8 cellular contexts compared by ENCODE assay signal in the genomic region with DNA sequence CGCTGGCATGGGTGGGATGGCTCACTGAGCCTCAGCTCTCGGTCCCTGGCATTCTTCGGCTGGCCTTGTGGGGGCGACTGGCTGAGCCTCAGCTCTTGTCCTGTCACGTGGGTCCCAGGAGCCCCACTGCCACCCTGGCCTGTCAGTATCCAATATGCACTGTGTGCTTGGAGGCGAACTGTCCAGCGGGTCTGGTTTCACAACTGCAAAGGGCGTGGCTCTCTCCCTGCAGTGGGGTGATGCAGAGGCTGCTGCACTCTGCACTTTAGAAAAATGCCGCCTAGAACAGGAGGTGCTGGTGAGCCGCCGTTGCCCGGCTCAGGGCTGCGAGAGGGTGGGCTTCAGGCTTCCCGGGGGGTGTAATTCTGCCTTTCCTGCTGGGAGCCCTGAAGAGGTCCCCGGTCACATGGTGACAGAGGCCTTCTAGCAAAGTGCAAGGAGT. TPM values are rescaled to one million over a fixed set of nuclear protein-coding genes. Genes with fewer than 3 reads are reported as not detected.
A peak's percentile ranks its signal among the peaks of the same experiment; 100 is the strongest.
DNase-seq lines count a peak whose midpoint lies in the region; ATAC-seq and TF ChIP-seq lines count a peak whose summit lies in the region.

No MANE protein-coding gene starts in this region.

- H3K27me3 Mint-ChIP-seq in naive B cell, result peaks cover 23 to 57% (median 52%) of the 10 kb centered on the region in 3 donors

- H3K36me3 ChIP-seq in GM23248 (ENCODE audit: low read depth) (no peaks in the 10 kb centered on the region), PC-3 (ENCODE audit: low read depth, low read length) (no peaks in the 10 kb centered on the region), colonic mucosa (no peaks in the 10 kb centered on the region)

- peak overlapping the region in 3 of 8 donors; percentile 22 to 44 (median 42) for H3K4me3 Mint-ChIP-seq in naive B cell

- H3K36me3 Mint-ChIP-seq in naive B cell, result no peaks in the 10 kb centered on the region

- DNase-seq in AG20443 (ENCODE audit: low spot score) (peak; percentile 81), GM23248 (peak; percentile 84), PC-3 (peak; percentile 67), colonic mucosa (peak; percentile 53), naive B cell (no peak), COR-L47 (lab: John Stamatoyannopoulos, UW) (no peak)

- H3K9me3 Mint-ChIP-seq in naive B cell, result peaks cover 0 to 2% (median 0%) of the 10 kb centered on the region in 7 donors

- H4K20me1 ChIP-seq in GM23248 (ENCODE audit: insufficient read depth) (no peaks in the 10 kb centered on the region), PC-3 (ENCODE audit: low read length) (no peaks in the 10 kb centered on the region)

- no peak overlapping the region for H2AFZ ChIP-seq in GM23248
- peak overlapping the region; percentile 77 for H2AFZ ChIP-seq in PC-3 (ENCODE audit: low read length)

- in situ Hi-C loops in GM23248 (cut with MboI), result no loop called here

- ATAC-seq in PC-3 (peak; percentile 96), naive B cell (ENCODE audit: low read depth in 2 of 2) (peak; percentile 60 to 72), HG03139 (IDR thresholded peaks at IDR 0.05; ENCODE audit: unreplicated experiment) (no peak), GM18511 (IDR thresholded peaks at IDR 0.05; ENCODE audit: unreplicated experiment) (no peak)

- H3K27ac ChIP-seq in GM23248 (no peak overlapping the region), PC-3 (ENCODE audit: low read length) (peak overlapping the region; percentile 51), colonic mucosa (no peak overlapping the region)

- no peaks in the 10 kb centered on the region for H3K9me2 ChIP-seq in GM23248 (ENCODE audit: insufficient read depth)
- H3K9me2 ChIP-seq in PC-3 (replicated peaks; ENCODE audit: low read length), result no peaks in the 10 kb centered on the region

- H3K4me2 ChIP-seq in GM23248 (ENCODE audit: unreplicated experiment), result no peak overlapping the region
- peak overlapping the region; percentile 71 for H3K4me2 ChIP-seq in PC-3 (ENCODE audit: low read length)

- 26 to 28% methylated on average over 15 of the region's 15 CpGs for WGBS in GM23248 (ENCODE audit: low coverage in 1 of 2, low lambda C conversion rate in 2 of 2, missing lambda C conversion rate in 2 of 2), 2 experiments

- intact Hi-C loops in PC-3 (cut with micrococcal nuclease) (no loop called here), colonic mucosa (cut with DNase I) (no loop called here)

- no peaks in the 10 kb centered on the region for H3K79me2 ChIP-seq in GM23248 (ENCODE audit: insufficient read depth)
- H3K79me2 ChIP-seq in PC-3 (ENCODE audit: low read length), result no peaks in the 10 kb centered on the region

- POLR2A ChIA-PET in PC-3 (lab: Charles Lee; ENCODE audit: unreplicated experiment), result interaction anchor here (0.6 kb wide), 1 partner anchor 95 kb away, joined by 3 read pairs; no protein-coding TSS in a partner anchor

- H3F3A ChIP-seq in GM23248 (ENCODE audit: insufficient read depth) (0 out of 2 replicates have a peak, but pooled peaks cover 4% of the 10 kb centered on the region), PC-3 (ENCODE audit: low read length, unreplicated experiment) (no peaks in the 10 kb centered on the region)

- no peak; the same call in 1 of the 2 replicates for TF ChIP-seq CTCF in PC-3 (conservative IDR thresholded peaks at IDR 0.05; ENCODE audit: low read depth, low read length)
- no peak for TF ChIP-seq CTCF in colonic mucosa (IDR thresholded peaks at IDR 0.05)

- H3K9ac ChIP-seq in GM23248 (no peak overlapping the region), PC-3 (ENCODE audit: low read length) (peak overlapping the region; percentile 51), colonic mucosa (ENCODE audit: low read depth in 2 of 2, low read length in 2 of 2) (no peak overlapping the region)

- CTCF ChIA-PET in PC-3 (lab: Charles Lee), result no interaction called here

- H3K4me1 ChIP-seq in GM23248 (ENCODE audit: insufficient read depth) (no peaks in the 10 kb centered on the region), PC-3 (ENCODE audit: insufficient read depth, low read length) (peaks cover 17% of the 10 kb centered on the region), colonic mucosa (no peaks in the 10 kb centered on the region)

- no peaks in the 10 kb centered on the region for H3K9me3 ChIP-seq in GM23248 (ENCODE audit: low read depth)
- H3K9me3 ChIP-seq in PC-3 (ENCODE audit: low read length), result no peaks in the 10 kb centered on the region
- no peaks in the 10 kb centered on the region for H3K9me3 ChIP-seq in colonic mucosa

- H3K4me1 Mint-ChIP-seq in naive B cell, result peaks cover 5 to 12% (median 12%) of the 10 kb centered on the region in 3 donors

- H3K27me3 ChIP-seq in GM23248 (replicated peaks; ENCODE audit: insufficient read depth) (no peaks in the 10 kb centered on the region; the same call in 1 of the 2 replicates), PC-3 (ENCODE audit: low read length) (no peaks in the 10 kb centered on the region), colonic mucosa (no peaks in the 10 kb centered on the region)

- H3K4me3 ChIP-seq in GM23248, result no peak overlapping the region
- H3K4me3 ChIP-seq in PC-3 (ENCODE audit: low read length), result no peak overlapping the region
- H3K4me3 ChIP-seq in colonic mucosa, result no peak overlapping the region

- H3K27ac Mint-ChIP-seq in naive B cell, result no peak overlapping the region

- no TSS peak for BruUV-seq in PC-3 (replicated peaks; lab: Mats Ljungman, UMichigan)

RNA-seq across cellular contexts. Expression of a gene that starts 17.0 kb away (rescaled TPM):
- 7.7 TPM in 1 of 2 replicates, not detected in the other for total RNA-seq in GM23248 (2014; rRNA removed; shearing (Covaris generic))
- polyA plus RNA-seq in GM23248 (2016; fragmentation: Nextera tagmentation; extraction: Ambion mirVana), result 6.8 and 8.2 TPM in 2 replicates
- 26.9 and 35.5 TPM in 2 replicates for total RNA-seq in PC-3 (2014; rRNA removed)
- 1 to 10 TPM; 3.0 to 4.2 TPM for total RNA-seq in colonic mucosa
- polyA plus RNA-seq in naive B cell (ENCODE audit: low read depth in 6 of 6), result 1 to 10 TPM in 1 of 6 donors, under 1 TPM in 5; 0.05 to 1.5 (median 0.65) TPM

Comparison
In these comparisons a context has a peak if more than half of its experiments do, and no peak if none do; other contexts are left out.
1. DNase-seq: peak in AG20443 (single experiment), GM23248 (single experiment), PC-3 (single experiment) and colonic mucosa (single experiment); none in naive B cell (single experiment) and COR-L47 (single experiment).
2. ATAC-seq: peak in PC-3 (single experiment) and naive B cell (2 of 2); none in HG03139 (single experiment) and GM18511 (single experiment).